Comparison of ENCODE assay signal across 1 cellular context in genomic region chr13:27270594-27271520, GRCh38.
TF ChIP-seq lines count a peak whose summit lies in the region.

Gene RASL11A, plus strand, starts transcription at chr13:27270830. Its CDS starts 115 bp downstream, at chr13:27270945.

TF ChIP-seq in HEK293, 187 proteins besides CTCF, POLR2A, EP300 and RAD21 (continued from another document and continues in another):
- TF ChIP-seq ZBTB26 (tag by site-specific recombination; optimal IDR thresholded peaks at IDR 0.05) (peak; percentile 96), EGR2 (tag by site-specific recombination; IDR thresholded peaks at IDR 0.05; ENCODE audit: low read depth) (peak; percentile 29; the same call in 1 of the 2 replicates), ZNF132 (tag by site-specific recombination; IDR thresholded peaks at IDR 0.05; ENCODE audit: borderline replicate concordance) (no peak), SP3 (tag by site-specific recombination; IDR thresholded peaks at IDR 0.05) (peak; percentile 74), PRDM2 (tag by site-specific recombination; IDR thresholded peaks at IDR 0.05; ENCODE audit: borderline replicate concordance) (no peak), ZNF624 (tag by site-specific recombination; IDR thresholded peaks at IDR 0.05) (no peak), ZNF785 (tag by site-specific recombination; IDR thresholded peaks at IDR 0.05) (no peak), HIC1 (tag by site-specific recombination; IDR thresholded peaks at IDR 0.05) (peak; percentile 71), ZNF626 (tag by site-specific recombination; IDR thresholded peaks at IDR 0.05) (no peak), ZBTB49 (tag by site-specific recombination; IDR thresholded peaks at IDR 0.05; ENCODE audit: low read depth) (no peak), ZNF302 (tag by site-specific recombination; IDR thresholded peaks at IDR 0.05; ENCODE audit: low read depth) (no peak), ZNF768 (tag by site-specific recombination; IDR thresholded peaks at IDR 0.05) (no peak), ZNF10 (tag by site-specific recombination; IDR thresholded peaks at IDR 0.05) (0 out of 2 replicates have a peak, but pooled peaks have one; percentile 10), KLF16 (tag by site-specific recombination; IDR thresholded peaks at IDR 0.05) (peak; percentile 58; the same call in 1 of the 2 replicates), ZBTB10 (tag by site-specific recombination; IDR thresholded peaks at IDR 0.05) (peak; percentile 52; the same call in 1 of the 2 replicates), ZNF639 (tag by site-specific recombination; IDR thresholded peaks at IDR 0.05) (no peak), ZNF138 (tag by site-specific recombination; IDR thresholded peaks at IDR 0.05; ENCODE audit: borderline replicate concordance) (no peak), ZNF701 (tag by site-specific recombination; IDR thresholded peaks at IDR 0.05) (no peak), ZBTB8A (tag by site-specific recombination; IDR thresholded peaks at IDR 0.05) (peak; percentile 92), OVOL3 (tag by site-specific recombination; IDR thresholded peaks at IDR 0.05) (0 out of 2 replicates have a peak, but pooled peaks have one; percentile 11), ELK4 (IDR thresholded peaks at IDR 0.05; ENCODE audit: borderline replicate concordance, low read depth, low read length) (no peak), ZNF280D (tag by site-specific recombination; IDR thresholded peaks at IDR 0.05) (no peak), ZNF530 (tag by site-specific recombination; IDR thresholded peaks at IDR 0.05; ENCODE audit: low read depth) (no peak), ZBTB6 (tag by site-specific recombination; IDR thresholded peaks at IDR 0.05) (peak; percentile 14; the same call in 1 of the 2 replicates), ZNF16 (tag by site-specific recombination; IDR thresholded peaks at IDR 0.05; ENCODE audit: low read depth) (no peak), ZFHX2 (tag by site-specific recombination; conservative IDR thresholded peaks at IDR 0.05) (no peak; the same call in 1 of the 2 replicates), ZNF214 (tag by site-specific recombination; IDR thresholded peaks at IDR 0.05; ENCODE audit: borderline replicate concordance) (no peak), ZNF18 (tag by site-specific recombination; IDR thresholded peaks at IDR 0.05) (no peak), ZFP3 (tag by site-specific recombination; IDR thresholded peaks at IDR 0.05; ENCODE audit: low read depth) (no peak), ZNF311 (tag by site-specific recombination; IDR thresholded peaks at IDR 0.05; ENCODE audit: borderline replicate concordance) (no peak)
